In genomic region chr22:22865311-22866072, GRCh38 we compare ENCODE assay signal across 8 cellular contexts.
DNase-seq lines count a peak whose midpoint lies in the region; ATAC-seq and FAIRE-seq lines count a peak whose summit lies in the region.

No MANE protein-coding gene starts in this region.

- H3K36me3 Mint-ChIP-seq in activated T-cell treated with anti-CD3 and anti-CD28 coated beads, Interleukin-2, amount 50 U/mL, for 24 hours (ENCODE audit: low read depth): no peaks in the 10 kb centered on the region

- peaks cover 36% of the 10 kb centered on the region for H3K4me1 Mint-ChIP-seq in activated T-cell treated with anti-CD3 and anti-CD28 coated beads, Interleukin-2, amount 50 U/mL, for 24 hours (ENCODE audit: low read depth)

- no peak overlapping the region for H3K4me3 Mint-ChIP-seq in activated T-cell treated with anti-CD3 and anti-CD28 coated beads, Interleukin-2, amount 50 U/mL, for 24 hours

- peak overlapping the region; percentile 52 for H3K27ac Mint-ChIP-seq in activated T-cell treated with anti-CD3 and anti-CD28 coated beads, Interleukin-2, amount 50 U/mL, for 24 hours

- DNase-seq in stimulated activated CD4-positive, alpha-beta T cell treated with anti-CD3 and anti-CD28 coated beads, Interleukin-1b, Interleukin-23, amount 100 ng/mL, for 48 hours: peak; percentile 42
- DNase-seq in stimulated activated CD4-positive, alpha-beta T cell treated with anti-CD3 and anti-CD28 coated beads, Interleukin-12 subunit alpha, Interleukin-12 subunit beta, amount 100 ng/mL, for 4 hours: no peak
- DNase-seq in activated T-cell treated with anti-CD3 and anti-CD28 coated beads, Interleukin-2, amount 50 U/mL, for 24 hours: no peak
- DNase-seq in urothelium cell line (ENCODE audit: low spot score) (no peak), NCI-H1694 (lab: John Stamatoyannopoulos, UW) (no peak), RKO (ENCODE audit: low spot score) (no peak), activated gamma-delta T cell (lab: John Stamatoyannopoulos, UW) (no peak)

- no peaks in the 10 kb centered on the region for H3K27me3 Mint-ChIP-seq in activated T-cell treated with anti-CD3 and anti-CD28 coated beads, Interleukin-2, amount 50 U/mL, for 24 hours

- FAIRE-seq in urothelium cell line (lab: Jason Lieb, UNC): peak; percentile 72

- ATAC-seq in HG03139 (IDR thresholded peaks at IDR 0.05; ENCODE audit: unreplicated experiment): peak; percentile 69

- no peaks in the 10 kb centered on the region for H3K9me3 Mint-ChIP-seq in activated T-cell treated with anti-CD3 and anti-CD28 coated beads, Interleukin-2, amount 50 U/mL, for 24 hours
